20 cellular contexts compared by ENCODE assay signal in the genomic region with DNA sequence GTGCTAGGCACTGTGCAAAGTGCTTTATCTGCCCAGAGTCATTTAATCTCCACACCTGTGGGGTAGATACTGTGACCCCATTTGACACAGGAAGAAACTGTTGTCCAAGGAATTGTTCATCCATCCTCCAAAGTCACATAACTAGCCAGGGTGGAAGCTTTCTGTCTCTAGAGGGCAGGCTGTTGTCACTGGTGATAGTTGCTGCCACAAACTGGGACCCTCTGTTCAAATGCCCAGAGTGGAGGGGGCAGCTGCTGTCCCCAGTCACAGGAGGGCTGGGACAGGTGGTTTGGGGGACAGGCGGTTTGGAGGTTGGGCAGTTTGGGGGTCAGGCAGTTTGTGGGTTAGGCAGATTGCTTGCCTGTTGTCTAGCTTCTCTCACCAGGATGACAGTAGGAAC. TPM values are rescaled to one million over a fixed set of nuclear protein-coding genes. Genes with fewer than 3 reads are reported as not detected.
DNase-seq lines count a peak whose midpoint lies in the region; ATAC-seq, FAIRE-seq and TF ChIP-seq lines count a peak whose summit lies in the region.
"Had no signal": no experiment of that assay in that cellular context is flagged by ENCODE, and none has a peak within 500 bp of the region (broad histone marks: within the 10 kb centered on the region; RNA-seq: fewer than 3 reads in every experiment).

No MANE protein-coding gene starts in this region.

- no peaks in the 10 kb centered on the region for H3K27me3 ChIP-seq in naive thymus-derived CD4-positive, alpha-beta T cell (ENCODE audit: control insufficient read depth in 2 of 2, insufficient read depth in 2 of 2, low read length in 2 of 2)

- H3K27ac Mint-ChIP-seq in naive thymus-derived CD4-positive, alpha-beta T cell = no peak overlapping the region
- H3K27ac Mint-ChIP-seq in activated CD4-positive, alpha-beta T cell treated with anti-CD3 and anti-CD28 coated beads for 36 hours = no peak overlapping the region
- H3K27ac Mint-ChIP-seq: activated naive CD8-positive, alpha-beta T cell treated with anti-CD3 and anti-CD28 coated beads for 36 hours; activated T-helper 1 cell treated with anti-CD3 and anti-CD28 coated beads, Interleukin-12 subunit alpha, Interleukin-12 subunit beta, Interleukin-2, Interleukin-4 antibody, amounts not matched to agents 30 ng/mL and 10 ng/mL and 1 ng/mL, durations not matched to agents 14 hours and 24 hours and 36 hours; CD8-positive, alpha-beta memory T cell; immature natural killer cell; T-helper 17 cell; type B pancreatic cell had no signal

- TF ChIP-seq CTCF in D721Med (IDR thresholded peaks at IDR 0.05; ENCODE audit: insufficient read depth, missing control alignments) (peak; percentile 13), HEK293 (tag by site-specific recombination; IDR thresholded peaks at IDR 0.05) (0 out of 2 replicates have a peak, but pooled peaks have one; percentile 8), VCaP (conservative IDR thresholded peaks at IDR 0.05) (peak; percentile 44)

- H3K4me3 Mint-ChIP-seq in naive thymus-derived CD4-positive, alpha-beta T cell = no peak overlapping the region
- H3K4me3 Mint-ChIP-seq in activated CD4-positive, alpha-beta T cell treated with anti-CD3 and anti-CD28 coated beads for 36 hours = no peak overlapping the region
- H3K4me3 Mint-ChIP-seq: activated naive CD8-positive, alpha-beta T cell treated with anti-CD3 and anti-CD28 coated beads for 36 hours; activated T-helper 1 cell treated with anti-CD3 and anti-CD28 coated beads, Interleukin-12 subunit alpha, Interleukin-12 subunit beta, Interleukin-2, Interleukin-4 antibody, amounts not matched to agents 30 ng/mL and 10 ng/mL and 1 ng/mL, durations not matched to agents 14 hours and 24 hours and 36 hours; CD8-positive, alpha-beta memory T cell; immature natural killer cell; T-helper 17 cell; type B pancreatic cell had no signal

- DNase-seq in D721Med (ENCODE audit: insufficient read length, low spot score) = no peak
- DNase-seq in iPS-NIHi11 (ENCODE audit: low spot score) = peak; percentile 17
- DNase-seq in naive thymus-derived CD4-positive, alpha-beta T cell = no peak
- DNase-seq in activated CD4-positive, alpha-beta T cell treated with anti-CD3 and anti-CD28 coated beads for 36 hours = no peak
- DNase-seq: activated naive CD8-positive, alpha-beta T cell treated with anti-CD3 and anti-CD28 coated beads for 36 hours; CD8-positive, alpha-beta memory T cell; immature natural killer cell; NCI-H1436 treated with DMSO at 0.1 percent for 48 hours; NCI-H226; stimulated activated CD4-positive, alpha-beta T cell treated with anti-CD3 and anti-CD28 coated beads, Interleukin-2, amount 100 ng/mL, for 48 hours; stomach; T-helper 17 cell had no signal

- no peaks in the 10 kb centered on the region for H3K36me3 Mint-ChIP-seq in naive thymus-derived CD4-positive, alpha-beta T cell
- no peaks in the 10 kb centered on the region for H3K36me3 Mint-ChIP-seq in activated CD4-positive, alpha-beta T cell treated with anti-CD3 and anti-CD28 coated beads for 36 hours (ENCODE audit: low read depth)
- H3K36me3 Mint-ChIP-seq: activated naive CD8-positive, alpha-beta T cell treated with anti-CD3 and anti-CD28 coated beads for 36 hours; CD8-positive, alpha-beta memory T cell; immature natural killer cell; type B pancreatic cell had no signal

- H3K27ac ChIP-seq in HEK293 (ENCODE audit: extremely low read depth, low read depth, low read length) (no peak overlapping the region), VCaP (no peak overlapping the region)
- no peak overlapping the region for H3K27ac ChIP-seq in naive thymus-derived CD4-positive, alpha-beta T cell (ENCODE audit: low read depth, low read length)
- H3K27ac ChIP-seq: parathyroid adenoma, stomach had no signal

- peaks cover 0 to 3% (median 0%) of the 10 kb centered on the region in 11 donors for H3K9me3 Mint-ChIP-seq in naive thymus-derived CD4-positive, alpha-beta T cell
- H3K9me3 Mint-ChIP-seq in activated CD4-positive, alpha-beta T cell treated with anti-CD3 and anti-CD28 coated beads for 36 hours (ENCODE audit: low read depth) = no peaks in the 10 kb centered on the region
- H3K9me3 Mint-ChIP-seq: activated naive CD8-positive, alpha-beta T cell treated with anti-CD3 and anti-CD28 coated beads for 36 hours; activated T-helper 1 cell treated with anti-CD3 and anti-CD28 coated beads, Interleukin-12 subunit alpha, Interleukin-12 subunit beta, Interleukin-2, Interleukin-4 antibody, amounts not matched to agents 30 ng/mL and 10 ng/mL and 1 ng/mL, durations not matched to agents 14 hours and 24 hours and 36 hours; immature natural killer cell; type B pancreatic cell had no signal

- POLR2A ChIA-PET in HEK293 (lab: Yijun Ruan, JAX) = no interaction called here
- POLR2A ChIA-PET in naive thymus-derived CD4-positive, alpha-beta T cell (lab: Charles Lee) = no interaction called here
- POLR2A ChIA-PET in activated CD4-positive, alpha-beta T cell treated with anti-CD3 and anti-CD28 coated beads for 36 hours (lab: Charles Lee) = no interaction called here

- CTCF ChIA-PET in HEK293 (lab: Yijun Ruan, JAX) = interaction anchor here (0.6 to 0.9 kb wide), 3 partner anchors 21 to 627 kb away, joined by 3 to 4 read pairs (median 3); no protein-coding TSS in a partner anchor
- CTCF ChIA-PET in naive thymus-derived CD4-positive, alpha-beta T cell (lab: Charles Lee) = no interaction called here
- CTCF ChIA-PET in activated CD4-positive, alpha-beta T cell treated with anti-CD3 and anti-CD28 coated beads for 36 hours (lab: Charles Lee) = interaction anchor here (1.0 kb wide), 1 partner anchor 40 kb away, joined by 3 read pairs; no protein-coding TSS in a partner anchor

- intact Hi-C loops in naive thymus-derived CD4-positive, alpha-beta T cell (cut with micrococcal nuclease) = loop anchor here in 1 of 2 donors (10.0 kb wide), 1 partner anchor 775 kb away; no protein-coding TSS in a partner anchor
- intact Hi-C loops in activated CD4-positive, alpha-beta T cell treated with anti-CD3 and anti-CD28 coated beads for 36 hours (cut with DNase I, micrococcal nuclease) = no loop called here

- FAIRE-seq in D721Med (lab: Jason Lieb, UNC) = no peak

- no peaks in the 10 kb centered on the region for H3K9me3 ChIP-seq in HEK293 (ENCODE audit: control insufficient read depth, insufficient read depth, low read depth, low read length)
- no peaks in the 10 kb centered on the region for H3K9me3 ChIP-seq in naive thymus-derived CD4-positive, alpha-beta T cell (ENCODE audit: control insufficient read depth in 2 of 3, low read length in 3 of 3)
- H3K9me3 ChIP-seq: stomach had no signal

- peaks cover 0 to 2% (median 0%) of the 10 kb centered on the region in 7 donors for H3K4me1 Mint-ChIP-seq in naive thymus-derived CD4-positive, alpha-beta T cell
- no peaks in the 10 kb centered on the region for H3K4me1 Mint-ChIP-seq in activated CD4-positive, alpha-beta T cell treated with anti-CD3 and anti-CD28 coated beads for 36 hours
- H3K4me1 Mint-ChIP-seq: activated naive CD8-positive, alpha-beta T cell treated with anti-CD3 and anti-CD28 coated beads for 36 hours; CD8-positive, alpha-beta memory T cell; immature natural killer cell had no signal

- H3K4me1 ChIP-seq in HEK293 (ENCODE audit: control insufficient read depth, insufficient read depth, low read length) = no peaks in the 10 kb centered on the region
- no peaks in the 10 kb centered on the region for H3K4me1 ChIP-seq in naive thymus-derived CD4-positive, alpha-beta T cell (ENCODE audit: control insufficient read depth in 2 of 2, insufficient read depth in 2 of 2, low read length in 2 of 2)
- H3K4me1 ChIP-seq: parathyroid adenoma, stomach had no signal

- no peaks in the 10 kb centered on the region for H3K36me3 ChIP-seq in HEK293 (ENCODE audit: control insufficient read depth in 2 of 2, insufficient read depth in 1 of 2, low read length in 2 of 2)
- H3K36me3 ChIP-seq in naive thymus-derived CD4-positive, alpha-beta T cell (ENCODE audit: control insufficient read depth in 2 of 3, insufficient read depth in 3 of 3, low read length in 3 of 3) = no peaks in the 10 kb centered on the region
- H3K36me3 ChIP-seq: stomach had no signal

- no peak overlapping the region for H3K4me3 ChIP-seq in HEK293 (ENCODE audit: low read depth, low read length)
- no peak overlapping the region for H3K4me3 ChIP-seq in naive thymus-derived CD4-positive, alpha-beta T cell (ENCODE audit: low read length)
- H3K4me3 ChIP-seq: stomach had no signal

- peaks cover 19 to 72% (median 24%) of the 10 kb centered on the region in 5 donors for H3K27me3 Mint-ChIP-seq in naive thymus-derived CD4-positive, alpha-beta T cell
- H3K27me3 Mint-ChIP-seq in activated CD4-positive, alpha-beta T cell treated with anti-CD3 and anti-CD28 coated beads for 36 hours = peaks cover 25% of the 10 kb centered on the region

- ATAC-seq in HG03439 (IDR thresholded peaks at IDR 0.05; ENCODE audit: unreplicated experiment) (no peak), GM21528 (IDR thresholded peaks at IDR 0.05; ENCODE audit: low FRiP score, unreplicated experiment) (no peak)
- no peak for ATAC-seq in naive thymus-derived CD4-positive, alpha-beta T cell
- no peak for ATAC-seq in activated CD4-positive, alpha-beta T cell treated with anti-CD3 and anti-CD28 coated beads for 36 hours
- ATAC-seq: Right ventricle myocardium inferior, T-helper 17 cell had no signal

TF ChIP-seq in HEK293, 187 proteins besides CTCF, POLR2A, EP300 and RAD21 (continues in another document):
- TF ChIP-seq ZFP41 (tag by site-specific recombination; IDR thresholded peaks at IDR 0.05; ENCODE audit: borderline replicate concordance) (no peak), ZNF23 (tag by site-specific recombination; IDR thresholded peaks at IDR 0.05; ENCODE audit: borderline replicate concordance) (no peak)

RNA-seq across cellular contexts. Expression of a gene that starts 16.1 kb away (rescaled TPM):
- total RNA-seq in naive thymus-derived CD4-positive, alpha-beta T cell = 10 to 100 TPM; 11.6 to 15.6 (median 13.2) TPM
- polyA plus RNA-seq in naive thymus-derived CD4-positive, alpha-beta T cell = 10 to 100 TPM in 1 of 2 donors, 1 to 10 TPM in 1; 6.6 to 12.8 TPM
- total RNA-seq in activated CD4-positive, alpha-beta T cell treated with anti-CD3 and anti-CD28 coated beads for 36 hours = 1 to 10 TPM; 4.7 to 7.7 TPM

RNA-seq across cellular contexts. Expression of a gene that starts 41.6 kb away (rescaled TPM):
- 10 to 100 TPM in 1 of 5 experiments, 1 to 10 TPM in 2, under 1 TPM in 2; 0.93 to 18.2 (median 1.2) TPM for total RNA-seq in naive thymus-derived CD4-positive, alpha-beta T cell
- polyA plus RNA-seq in naive thymus-derived CD4-positive, alpha-beta T cell = under 1 TPM; 0.13 to 0.74 TPM
- total RNA-seq in activated CD4-positive, alpha-beta T cell treated with anti-CD3 and anti-CD28 coated beads for 36 hours = 1 to 10 TPM; 2.4 to 2.5 TPM
